ENCODE assay signal across 21 cellular contexts in genomic region chr17:51240275-51240674, GRCh38. TPM values are rescaled to one million over a fixed set of nuclear protein-coding genes. Genes with fewer than 3 reads are reported as not detected.
DNase-seq lines count a peak whose midpoint lies in the region; ATAC-seq, FAIRE-seq and TF ChIP-seq lines count a peak whose summit lies in the region.
"Had no signal": no experiment of that assay in that cellular context is flagged by ENCODE, and none has a peak within 500 bp of the region (broad histone marks: within the 10 kb centered on the region; RNA-seq: fewer than 3 reads in every experiment).

No MANE protein-coding gene starts in this region.

- H3K79me2 ChIP-seq in K562 (ENCODE audit: control insufficient read depth, insufficient read depth, low read length) (peaks cover 40% of the 10 kb centered on the region), HepG2 (ENCODE audit: insufficient read depth, low read length) (peaks cover 38% of the 10 kb centered on the region)

- no peaks in the 10 kb centered on the region for H3K27me3 Mint-ChIP-seq in activated CD4-positive, alpha-beta T cell treated with anti-CD3 and anti-CD28 coated beads, Interleukin-2, amount 10 ng/mL, durations not matched to agents 24 days and 14 days

- H3K9me3 ChIP-seq in K562 (replicated peaks; ENCODE audit: control insufficient read depth, insufficient read depth, low read depth, low read length) = no peaks in the 10 kb centered on the region
- no peaks in the 10 kb centered on the region for H3K9me3 ChIP-seq in HepG2 (ENCODE audit: low read length)
- H3K9me3 ChIP-seq in transverse colon = no peaks in the 10 kb centered on the region

- no peaks in the 10 kb centered on the region for H3K9me3 Mint-ChIP-seq in activated CD4-positive, alpha-beta T cell treated with anti-CD3 and anti-CD28 coated beads, Interleukin-2, amount 10 ng/mL, durations not matched to agents 24 days and 14 days
- H3K9me3 Mint-ChIP-seq: CD8-positive, alpha-beta T cell; H9 had no signal

- H3K4me2 ChIP-seq in K562 (ENCODE audit: insufficient read depth, low read length) = no peak overlapping the region
- H3K4me2 ChIP-seq in HepG2 (ENCODE audit: low read depth, low read length) = no peak overlapping the region

- no peak for TF ChIP-seq RAD21 in K562 (CRISPR knock-in tag; conservative IDR thresholded peaks at IDR 0.05 in 1 of 2, IDR thresholded peaks at IDR 0.05 in 1 of 2)
- no peak for TF ChIP-seq RAD21 in HepG2 (CRISPR knock-in tag; IDR thresholded peaks at IDR 0.05)

- TF ChIP-seq EP300 in K562 (IDR thresholded peaks at IDR 0.05; ENCODE audit: low read length) (no peak), HepG2 (IDR thresholded peaks at IDR 0.05; ENCODE audit: low read depth in 2 of 2, low read length in 2 of 2) (no peak), HepG2 (CRISPR knock-in tag; IDR thresholded peaks at IDR 0.05; ENCODE audit: borderline replicate concordance) (no peak), transverse colon (IDR thresholded peaks at IDR 0.05; ENCODE audit: low read depth) (no peak)

- FAIRE-seq in H54 (lab: Jason Lieb, UNC) = peak; percentile 79
- peak; percentile 35 for FAIRE-seq in K562 (lab: Jason Lieb, UNC)
- FAIRE-seq in HepG2 (lab: Jason Lieb, UNC) = no peak
- FAIRE-seq: GM12878 had no signal

- TF ChIP-seq CTCF in K562 (IDR thresholded peaks at IDR 0.05 in 2 of 3, conservative IDR thresholded peaks at IDR 0.05 in 1 of 3; ENCODE audit: insufficient read depth in 2 of 3, low read depth in 1 of 3, low read length in 3 of 3) (no peak), HepG2 (CRISPR knock-in tag; IDR thresholded peaks at IDR 0.05) (no peak), transverse colon (IDR thresholded peaks at IDR 0.05) (no peak)

- in situ Hi-C loops in K562 (cut with MboI) (no loop called here), HepG2 (cut with HindIII; ENCODE audit: extremely low pct_ligation_motif_present, low pct_unique_long_range_greater_than_20kb) (no loop called here), transverse colon (cut with MboI; ENCODE audit: low pct_ligation_motif_present in 1 of 4, low pct_unique_long_range_greater_than_20kb in 1 of 4, low sequenced_read_pairs in 3 of 4) (no loop called here)

- no peaks in the 10 kb centered on the region for H3K4me1 ChIP-seq in K562 (replicated peaks in 1 of 2; ENCODE audit: control insufficient read depth in 2 of 2, insufficient read depth in 2 of 2, low read length in 2 of 2)
- H3K4me1 ChIP-seq in HepG2 (ENCODE audit: insufficient read depth, low read length) = peaks cover 15% of the 10 kb centered on the region
- peaks cover 0 to 10% (median 0%) of the 10 kb centered on the region in 4 donors for H3K4me1 ChIP-seq in transverse colon

- DNase-seq in activated CD4-positive, alpha-beta T cell treated with anti-CD3 and anti-CD28 coated beads, Interleukin-2, amount 10 ng/mL, durations not matched to agents 24 days and 14 days = peak; percentile 8
- DNase-seq in activated CD4-positive, alpha-beta T cell treated with anti-CD3 and anti-CD28 coated beads, Interleukin-2, amount 50 U/mL, for 4 hours = no peak
- no peak for DNase-seq in H54 (ENCODE audit: insufficient read length, low spot score)
- DNase-seq in K562 (ENCODE audit: extremely low read depth in 1 of 4, low spot score in 3 of 4) = no peak
- no peak for DNase-seq in HepG2 (ENCODE audit: low spot score)
- DNase-seq in transverse colon = no peak
- DNase-seq in NCI-H146 treated with DMSO at 0.1 percent for 48 hours (lab: John Stamatoyannopoulos, UW; ENCODE audit: unreplicated experiment) = no peak
- DNase-seq in NCI-H226 = no peak
- DNase-seq: Calu3; CD8-positive, alpha-beta T cell; DMS 273 treated with DMSO at 0.1 percent for 48 hours; DMS53; DND-41; EL; GOT3; H9; IMR-90 had no signal

- H2AFZ ChIP-seq in K562 (ENCODE audit: low read depth, low read length) (no peak overlapping the region), HepG2 (ENCODE audit: low read length) (no peak overlapping the region)

- BruUV-seq in K562 (replicated peaks; lab: Mats Ljungman, UMichigan) = no TSS peak
- BruUV-seq in HepG2 (replicated peaks; lab: Mats Ljungman, UMichigan) = no TSS peak

- no peak for ATAC-seq in K562
- no peak for ATAC-seq in HepG2
- ATAC-seq: CD8-positive, alpha-beta T cell; GM12878 had no signal

- H3K4me3 Mint-ChIP-seq in activated CD4-positive, alpha-beta T cell treated with anti-CD3 and anti-CD28 coated beads, Interleukin-2, amount 10 ng/mL, durations not matched to agents 24 days and 14 days = no peak overlapping the region
- H3K4me3 Mint-ChIP-seq: CD8-positive, alpha-beta T cell; H9 had no signal

- no peak for TF ChIP-seq POLR2A in H54 (IDR thresholded peaks at IDR 0.05; ENCODE audit: low read depth, low read length)
- TF ChIP-seq POLR2A in K562 (conservative IDR thresholded peaks at IDR 0.05) = no peak
- no peak for TF ChIP-seq POLR2A in HepG2 (IDR thresholded peaks at IDR 0.05; ENCODE audit: insufficient read depth in 1 of 2, low read depth in 2 of 2, low read length in 2 of 2)
- TF ChIP-seq POLR2A in transverse colon (IDR thresholded peaks at IDR 0.05) = no peak

- 30% methylated on average over 2 of the region's 2 CpGs for WGBS in K562 (ENCODE audit: insufficient coverage, low coverage, missing lambda C conversion rate)
- WGBS in HepG2 (ENCODE audit: low lambda C conversion rate) = 96% methylated on average over 2 of the region's 2 CpGs
- WGBS in transverse colon (ENCODE audit: low coverage in 1 of 2), 2 donors = 93 to 100% methylated on average over 2 of the region's 2 CpGs

- H3K27ac Mint-ChIP-seq in activated CD4-positive, alpha-beta T cell treated with anti-CD3 and anti-CD28 coated beads, Interleukin-2, amount 10 ng/mL, durations not matched to agents 24 days and 14 days = no peak overlapping the region
- H3K27ac Mint-ChIP-seq: CD8-positive, alpha-beta T cell; H9 had no signal

- H3K36me3 ChIP-seq in K562 (ENCODE audit: control insufficient read depth, insufficient read depth, low read length) (0 out of 3 replicates have a peak, but pooled peaks cover 2% of the 10 kb centered on the region), HepG2 (replicated peaks in 1 of 2; ENCODE audit: control insufficient read depth in 1 of 2, insufficient read depth in 2 of 2, low read length in 2 of 2) (peaks cover 3 to 4% of the 10 kb centered on the region in 2 experiments; a peak in 4 of 5 replicates), transverse colon (peaks cover 0 to 4% (median 0%) of the 10 kb centered on the region in 4 donors)

- intact Hi-C loops in activated CD4-positive, alpha-beta T cell treated with anti-CD3 and anti-CD28 coated beads, Interleukin-2, amount 10 ng/mL, durations not matched to agents 24 days and 14 days (cut with micrococcal nuclease) = no loop called here
- intact Hi-C loops in K562 (cut with micrococcal nuclease) (no loop called here), HepG2 (cut with micrococcal nuclease; ENCODE audit: unreplicated experiment) (no loop called here), transverse colon (cut with DNase I; ENCODE audit: low total_unique reads) (no loop called here)

- POLR2A ChIA-PET in K562 (lab: Yijun Ruan, JAX) = no interaction called here
- POLR2A ChIA-PET in HepG2 (lab: Yijun Ruan, JAX) = no interaction called here

- peaks cover 23% of the 10 kb centered on the region for H3K4me1 Mint-ChIP-seq in activated CD4-positive, alpha-beta T cell treated with anti-CD3 and anti-CD28 coated beads, Interleukin-2, amount 10 ng/mL, durations not matched to agents 24 days and 14 days
- H3K4me1 Mint-ChIP-seq: H9 had no signal

- H4K20me1 ChIP-seq in K562 (replicated peaks; ENCODE audit: control insufficient read depth, insufficient read depth, low read length) (no peaks in the 10 kb centered on the region), HepG2 (ENCODE audit: insufficient read depth, low read length) (no peaks in the 10 kb centered on the region)

- H3K9me1 ChIP-seq in K562 (ENCODE audit: control insufficient read depth, insufficient read depth, low read length) = no peaks in the 10 kb centered on the region

- H3K27me3 ChIP-seq in K562 (ENCODE audit: control insufficient read depth in 2 of 2, insufficient read depth in 2 of 2, low read length in 2 of 2) (no peaks in the 10 kb centered on the region), HepG2 (ENCODE audit: control insufficient read depth in 1 of 2, insufficient read depth in 2 of 2, low read length in 2 of 2) (no peaks in the 10 kb centered on the region), transverse colon (no peaks in the 10 kb centered on the region)
- H3K27me3 ChIP-seq: BLaER1 treated with 17β-estradiol and CSF1 and Interleukin-3, amounts not matched to agents 10 nM and 100 nM had no signal

- CTCF ChIA-PET in K562 (lab: Yijun Ruan, JAX; ENCODE audit: low intra/inter-chr PET ratio) (no interaction called here), HepG2 (lab: Yijun Ruan, JAX; ENCODE audit: low intra/inter-chr PET ratio, low total read pairs) (no interaction called here)

- H3K27ac ChIP-seq in K562 (ENCODE audit: extremely low read depth, low read depth, low read length) (no peak overlapping the region), HepG2 (ENCODE audit: extremely low read length, insufficient read depth, low read length) (no peak overlapping the region), transverse colon (no peak overlapping the region)
- H3K27ac ChIP-seq: 22Rv1, HL-60 had no signal

- no peak overlapping the region for H3K9ac ChIP-seq in K562 (ENCODE audit: insufficient read depth in 1 of 2, low read depth in 2 of 2, low read length in 2 of 2)
- no peak overlapping the region for H3K9ac ChIP-seq in HepG2 (ENCODE audit: insufficient read depth, low read depth, low read length)
- H3K9ac ChIP-seq: BLaER1 treated with 17β-estradiol and CSF1 and Interleukin-3, amounts not matched to agents 10 nM and 100 nM had no signal

- peaks cover 9% of the 10 kb centered on the region for H3K36me3 Mint-ChIP-seq in activated CD4-positive, alpha-beta T cell treated with anti-CD3 and anti-CD28 coated beads, Interleukin-2, amount 10 ng/mL, durations not matched to agents 24 days and 14 days (ENCODE audit: low read depth)

- H3K4me3 ChIP-seq in K562 (no peak overlapping the region), HepG2 (replicated peaks in 1 of 3; ENCODE audit: insufficient read depth in 1 of 3, low read depth in 2 of 3, low read length in 3 of 3) (no peak overlapping the region), transverse colon (no peak overlapping the region)
- H3K4me3 ChIP-seq: BLaER1 treated with 17β-estradiol and CSF1 and Interleukin-3, amounts not matched to agents 10 nM and 100 nM; GM12878 had no signal

RNA-seq across cellular contexts. Expression of gene MBTD1, which starts 19.6 kb away (rescaled TPM):
- total RNA-seq in activated CD4-positive, alpha-beta T cell treated with anti-CD3 and anti-CD28 coated beads, Interleukin-2, amount 10 ng/mL, durations not matched to agents 24 days and 14 days = 11.5 and 13.1 TPM in 2 replicates
- total RNA-seq in K562 (2011; cell fraction: chromatin; rRNA removed; ENCODE audit: low replicate concordance) = 30.7 and 89.6 TPM in 2 replicates
- total RNA-seq in K562 (2011; cell fraction: nucleolus; rRNA removed) = 16.0 and 22.6 TPM in 2 replicates
- 44.5 and 76.7 TPM in 2 replicates for total RNA-seq in K562 (2011; cell fraction: nucleoplasm; rRNA removed)
- total RNA-seq in K562 (2014; rRNA removed) (9.5 and 11.0 TPM in 2 replicates), K562 (2014; rRNA removed; fragmentation: Illumina TruSeq; extraction: Trizol) (16.4 and 18.8 TPM in 2 replicates), K562 (2015; rRNA removed; fragmentation: Illumina TruSeq; extraction: Trizol) (11.7 and 12.4 TPM in 2 replicates), K562 (2021) (16.0 and 16.8 TPM in 2 replicates), HepG2 (2016; rRNA removed; fragmentation: Illumina TruSeq; extraction: Trizol) (20.9 and 21.7 TPM in 2 replicates), transverse colon (10 to 100 TPM in 2 of 4 donors, 1 to 10 TPM in 2; 3.8 to 28.1 (median 12.3) TPM)
- polyA plus RNA-seq in K562 (2011; rRNA removed) (19.2 and 26.3 TPM in 2 replicates), K562 (2014; fragmentation: Illumina TruSeq; extraction: Trizol) (16.3 and 17.0 TPM in 2 replicates), K562 (2014; fragmentation: Nextera tagmentation; extraction: Ambion mirVana) (1 to 10 TPM; 2.1 to 2.8 TPM), K562 (2014; rRNA removed) (13.3 and 15.6 TPM in 2 replicates), HepG2 (2011; rRNA removed) (17.4 and 20.9 TPM in 2 replicates)
- 3.6 and 8.7 TPM in 2 replicates for polyA plus RNA-seq in K562 (2011; cell fraction: cytosol; rRNA removed)
- polyA plus RNA-seq in K562 (2011; cell fraction: nucleus; rRNA removed) = 15.2 and 20.2 TPM in 2 replicates
- 10.3 and 12.2 TPM in 2 replicates for polyA plus RNA-seq in K562 (2012)
- 36.5 and 43.2 TPM in 2 replicates for polyA minus RNA-seq in K562 (2011; rRNA and poly(A)+ RNA removed)
- polyA minus RNA-seq in K562 (2011; cell fraction: cytosol; rRNA and poly(A)+ RNA removed) = 9.4 and 10.2 TPM in 2 replicates
- 23.3 and 40.5 TPM in 2 replicates for polyA minus RNA-seq in K562 (2011; cell fraction: nucleus; rRNA and poly(A)+ RNA removed)
- total RNA-seq in HepG2 (2016; cell fraction: cytosol; rRNA removed; fragmentation: Illumina TruSeq; extraction: Trizol; ENCODE audit: low read depth) = 12.7 and 15.2 TPM in 2 replicates
- 20.5 and 21.6 TPM in 2 replicates for total RNA-seq in HepG2 (2016; cell fraction: insoluble cytoplasmic fraction; rRNA removed; fragmentation: Illumina TruSeq; extraction: Trizol)
- total RNA-seq in HepG2 (2016; cell fraction: membrane; rRNA removed; fragmentation: Illumina TruSeq; extraction: Trizol) = 11.8 and 12.7 TPM in 2 replicates
- total RNA-seq in HepG2 (2016; cell fraction: nucleus; rRNA removed; fragmentation: Illumina TruSeq; extraction: Trizol) = 39.9 and 43.9 TPM in 2 replicates
- 6.1 and 11.1 TPM in 2 replicates for polyA plus RNA-seq in HepG2 (2011; cell fraction: cytosol; rRNA removed)
- 15.4 and 20.9 TPM in 2 replicates for polyA plus RNA-seq in HepG2 (2011; cell fraction: nucleus; rRNA removed)
- 19.7 and 28.2 TPM in 2 replicates for polyA plus RNA-seq in HepG2 (2012)
- polyA plus RNA-seq in HepG2 (2016; cell fraction: cytosol; fragmentation: Illumina TruSeq; extraction: Trizol; ENCODE audit: low read depth) = 0.93 TPM in 2 replicates
- 19.2 and 20.3 TPM in 2 replicates for polyA plus RNA-seq in HepG2 (2016; cell fraction: insoluble cytoplasmic fraction; fragmentation: Illumina TruSeq; extraction: Trizol; ENCODE audit: low read depth)
- polyA plus RNA-seq in HepG2 (2016; cell fraction: membrane; fragmentation: Illumina TruSeq; extraction: Trizol; ENCODE audit: low read depth) = 4.2 and 4.3 TPM in 2 replicates
- 33.0 and 35.5 TPM in 2 replicates for polyA plus RNA-seq in HepG2 (2016; cell fraction: nucleus; fragmentation: Illumina TruSeq; extraction: Trizol; ENCODE audit: insufficient read depth, low read depth)
- 6.1 and 11.3 TPM in 2 replicates for polyA minus RNA-seq in HepG2 (2011; rRNA and poly(A)+ RNA removed; ENCODE audit: low replicate concordance)
- 16.7 and 17.5 TPM in 2 replicates for polyA minus RNA-seq in HepG2 (2011; cell fraction: cytosol; rRNA and poly(A)+ RNA removed)
- polyA minus RNA-seq in HepG2 (2011; cell fraction: nucleus; rRNA and poly(A)+ RNA removed) = 106 and 110 TPM in 2 replicates

RNA-seq across cellular contexts. Expression of gene UTP18, which starts 20.1 kb away (rescaled TPM):
- total RNA-seq in activated CD4-positive, alpha-beta T cell treated with anti-CD3 and anti-CD28 coated beads, Interleukin-2, amount 10 ng/mL, durations not matched to agents 24 days and 14 days = 79.9 and 84.5 TPM in 2 replicates
- 12.6 and 45.1 TPM in 2 replicates for total RNA-seq in K562 (2011; cell fraction: chromatin; rRNA removed; ENCODE audit: low replicate concordance)
- total RNA-seq in K562 (2011; cell fraction: nucleolus; rRNA removed) = 9.2 and 12.0 TPM in 2 replicates
- 18.6 and 20.9 TPM in 2 replicates for total RNA-seq in K562 (2011; cell fraction: nucleoplasm; rRNA removed)
- 66.7 and 72.3 TPM in 2 replicates for total RNA-seq in K562 (2014; rRNA removed)
- 99.2 and 108 TPM in 2 replicates for total RNA-seq in K562 (2014; rRNA removed; fragmentation: Illumina TruSeq; extraction: Trizol)
- total RNA-seq in K562 (2015; rRNA removed; fragmentation: Illumina TruSeq; extraction: Trizol) = 84.1 and 84.4 TPM in 2 replicates
- 72.0 and 79.8 TPM in 2 replicates for total RNA-seq in K562 (2021)
- polyA plus RNA-seq in K562 (2011; rRNA removed) = 48.8 and 72.9 TPM in 2 replicates
- polyA plus RNA-seq in K562 (2011; cell fraction: cytosol; rRNA removed) = 11.1 and 18.4 TPM in 2 replicates
- polyA plus RNA-seq in K562 (2011; cell fraction: nucleus; rRNA removed) = 13.8 and 23.0 TPM in 2 replicates
- polyA plus RNA-seq in K562 (2012) = 48.6 and 62.6 TPM in 2 replicates
- polyA plus RNA-seq in K562 (2014; fragmentation: Illumina TruSeq; extraction: Trizol) = 57.5 and 63.1 TPM in 2 replicates
- 10 to 100 TPM; 31.1 to 31.4 TPM for polyA plus RNA-seq in K562 (2014; fragmentation: Nextera tagmentation; extraction: Ambion mirVana)
- polyA plus RNA-seq in K562 (2014; rRNA removed) = 65.0 and 65.7 TPM in 2 replicates
- 42.5 and 44.3 TPM in 2 replicates for polyA minus RNA-seq in K562 (2011; rRNA and poly(A)+ RNA removed)
- 15.7 and 25.7 TPM in 2 replicates for polyA minus RNA-seq in K562 (2011; cell fraction: cytosol; rRNA and poly(A)+ RNA removed)
- polyA minus RNA-seq in K562 (2011; cell fraction: nucleus; rRNA and poly(A)+ RNA removed) = 10.1 and 19.7 TPM in 2 replicates
- total RNA-seq in HepG2 (2016; rRNA removed; fragmentation: Illumina TruSeq; extraction: Trizol) = 104 and 151 TPM in 2 replicates
- total RNA-seq in HepG2 (2016; cell fraction: cytosol; rRNA removed; fragmentation: Illumina TruSeq; extraction: Trizol; ENCODE audit: low read depth) = 24.5 and 30.0 TPM in 2 replicates
- total RNA-seq in HepG2 (2016; cell fraction: insoluble cytoplasmic fraction; rRNA removed; fragmentation: Illumina TruSeq; extraction: Trizol) = 112 and 154 TPM in 2 replicates
- total RNA-seq in HepG2 (2016; cell fraction: membrane; rRNA removed; fragmentation: Illumina TruSeq; extraction: Trizol) = 40.8 and 48.5 TPM in 2 replicates
- total RNA-seq in HepG2 (2016; cell fraction: nucleus; rRNA removed; fragmentation: Illumina TruSeq; extraction: Trizol) = 64.6 and 66.3 TPM in 2 replicates
- 23.8 and 35.2 TPM in 2 replicates for polyA plus RNA-seq in HepG2 (2011; rRNA removed)
- 14.8 and 20.4 TPM in 2 replicates for polyA plus RNA-seq in HepG2 (2011; cell fraction: cytosol; rRNA removed)
- 11.4 and 15.8 TPM in 2 replicates for polyA plus RNA-seq in HepG2 (2011; cell fraction: nucleus; rRNA removed)
- polyA plus RNA-seq in HepG2 (2012) = 48.6 and 55.3 TPM in 2 replicates
- 18.3 and 21.3 TPM in 2 replicates for polyA plus RNA-seq in HepG2 (2016; cell fraction: cytosol; fragmentation: Illumina TruSeq; extraction: Trizol; ENCODE audit: low read depth)
- polyA plus RNA-seq in HepG2 (2016; cell fraction: insoluble cytoplasmic fraction; fragmentation: Illumina TruSeq; extraction: Trizol; ENCODE audit: low read depth) = 117 and 122 TPM in 2 replicates
- polyA plus RNA-seq in HepG2 (2016; cell fraction: membrane; fragmentation: Illumina TruSeq; extraction: Trizol; ENCODE audit: low read depth) = 29.2 and 34.9 TPM in 2 replicates
- polyA plus RNA-seq in HepG2 (2016; cell fraction: nucleus; fragmentation: Illumina TruSeq; extraction: Trizol; ENCODE audit: insufficient read depth, low read depth) = 63.7 and 65.9 TPM in 2 replicates
- polyA minus RNA-seq in HepG2 (2011; rRNA and poly(A)+ RNA removed; ENCODE audit: low replicate concordance) = 3.9 and 7.1 TPM in 2 replicates
- polyA minus RNA-seq in HepG2 (2011; cell fraction: cytosol; rRNA and poly(A)+ RNA removed) = 13.8 and 14.9 TPM in 2 replicates
- 33.5 and 38.0 TPM in 2 replicates for polyA minus RNA-seq in HepG2 (2011; cell fraction: nucleus; rRNA and poly(A)+ RNA removed)
- total RNA-seq in transverse colon = 10 to 100 TPM; 13.1 to 33.0 (median 18.8) TPM
